21 cellular contexts compared by ENCODE assay signal in the genomic region with DNA sequence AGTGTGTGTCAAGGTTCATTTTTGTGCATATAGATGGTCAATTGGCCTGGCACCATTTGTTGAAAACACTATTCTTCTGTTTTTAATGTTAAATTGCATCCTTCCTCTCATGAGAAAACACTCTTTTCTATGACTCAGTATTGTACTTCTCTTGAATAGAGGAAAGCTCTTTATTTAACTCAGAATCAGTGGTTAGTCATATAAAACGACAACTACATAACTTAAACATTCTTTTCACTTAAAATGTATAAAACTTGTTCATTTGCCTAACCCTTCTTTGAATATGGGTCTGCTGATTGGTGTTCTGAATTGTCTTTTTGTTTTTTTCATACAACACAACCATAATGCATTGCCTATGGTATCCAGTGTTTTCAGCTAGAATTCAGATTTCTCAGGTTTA.
"Had no signal": no experiment of that assay in that cellular context is flagged by ENCODE, and none has a peak within 500 bp of the region (broad histone marks: within the 10 kb centered on the region; RNA-seq: fewer than 3 reads in every experiment).

No MANE protein-coding gene starts in this region.

- H3K4me3 ChIP-seq: body of pancreas, dorsolateral prefrontal cortex, gastroesophageal sphincter, heart left ventricle, left lung, right lobe of liver, SK-N-MC, smooth muscle cell, thyroid gland had no signal

- H3K4me1 ChIP-seq: body of pancreas, gastroesophageal sphincter, heart left ventricle, left lung, parathyroid adenoma, right lobe of liver, thyroid gland had no signal

- ATAC-seq: body of pancreas, gastroesophageal sphincter, left lung, right lobe of liver, T-cell had no signal

- H3K4me3 Mint-ChIP-seq: activated B cell treated with CpG ODN at 0.5 μM for 24 hours; activated naive CD8-positive, alpha-beta T cell treated with anti-CD3 and anti-CD28 coated beads, Interleukin-2, amount 10 ng/mL, durations not matched to agents 7 days and 5 days; endodermal cell; nephron; T-cell had no signal

- H3K36me3 Mint-ChIP-seq: activated naive CD8-positive, alpha-beta T cell treated with anti-CD3 and anti-CD28 coated beads, Interleukin-2, amount 10 ng/mL, durations not matched to agents 7 days and 5 days; T-cell had no signal

- H3K27me3 ChIP-seq: body of pancreas, dorsolateral prefrontal cortex, heart left ventricle, left lung, right lobe of liver, thyroid gland had no signal

- H3K27ac ChIP-seq: body of pancreas, dorsolateral prefrontal cortex, gastroesophageal sphincter, heart left ventricle, left lung, parathyroid adenoma, right lobe of liver, SK-N-MC, thyroid gland had no signal

- H3K36me3 ChIP-seq: gastroesophageal sphincter, heart left ventricle, left lung, right lobe of liver, thyroid gland had no signal

- H3K4me1 Mint-ChIP-seq: activated B cell treated with CpG ODN at 0.5 μM for 24 hours, nephron had no signal

- H3K9me3 Mint-ChIP-seq: activated B cell treated with CpG ODN at 0.5 μM for 24 hours; activated naive CD8-positive, alpha-beta T cell treated with anti-CD3 and anti-CD28 coated beads, Interleukin-2, amount 10 ng/mL, durations not matched to agents 7 days and 5 days; endodermal cell; nephron; T-cell had no signal

- DNase-seq: activated B cell treated with CpG ODN at 0.5 μM for 24 hours; activated CD4-positive, alpha-beta T cell treated with anti-CD3 and anti-CD28 coated beads, Interleukin-2, amount 50 U/mL, for 4 hours; activated effector memory CD4-positive, alpha-beta T cell treated with Interleukin-2 at 50 U/mL for 16 hours; activated naive CD8-positive, alpha-beta T cell treated with anti-CD3 and anti-CD28 coated beads, Interleukin-2, amount 10 ng/mL, durations not matched to agents 7 days and 5 days; amygdala; body of pancreas; dorsolateral prefrontal cortex; endodermal cell; heart left ventricle; left lung; midbrain; right lobe of liver; SHP77; stimulated activated CD4-positive, alpha-beta T cell treated with anti-CD3 and anti-CD28 coated beads, Interleukin-4, amount 100 ng/mL, for 1 hour; T-cell; thyroid gland had no signal

- H3K27ac Mint-ChIP-seq: activated B cell treated with CpG ODN at 0.5 μM for 24 hours; activated naive CD8-positive, alpha-beta T cell treated with anti-CD3 and anti-CD28 coated beads, Interleukin-2, amount 10 ng/mL, durations not matched to agents 7 days and 5 days; endodermal cell; nephron; T-cell had no signal

- H3K27me3 Mint-ChIP-seq: activated B cell treated with CpG ODN at 0.5 μM for 24 hours, T-cell had no signal

- H3K9me3 ChIP-seq: body of pancreas, gastroesophageal sphincter, heart left ventricle, left lung, right lobe of liver, thyroid gland had no signal
